ENCODE assay signal across 13 cellular contexts in genomic region chr1:152109231-152109997, GRCh38. TPM values are rescaled to one million over a fixed set of nuclear protein-coding genes. Genes with fewer than 3 reads are reported as not detected.
A peak's percentile ranks its signal among the peaks of the same experiment; 100 is the strongest.
DNase-seq lines count a peak whose midpoint lies in the region; ATAC-seq and TF ChIP-seq lines count a peak whose summit lies in the region.
"Had no signal": no experiment of that assay in that cellular context is flagged by ENCODE, and none has a peak within 500 bp of the region (broad histone marks: within the 10 kb centered on the region; RNA-seq: fewer than 3 reads in every experiment).

No MANE protein-coding gene starts in this region.

- H3K36me3 ChIP-seq in aorta (ENCODE audit: control insufficient read depth in 1 of 2, insufficient read depth in 2 of 2, low read length in 1 of 2) = no peaks in the 10 kb centered on the region

- intact Hi-C loops in MCF 10A (cut with micrococcal nuclease) = no loop called here
- intact Hi-C loops in lower leg skin (cut with DNase I; ENCODE audit: low total_unique reads) = no loop called here
- intact Hi-C loops in aorta (cut with DNase I) = no loop called here

- no TSS peak for BruUV-seq in MCF 10A (replicated peaks; lab: Mats Ljungman, UMichigan)

- H3K4me1 Mint-ChIP-seq in MCF 10A (ENCODE audit: insufficient read depth, unreplicated experiment) = peaks cover 5% of the 10 kb centered on the region

- TF ChIP-seq CTCF in 22Rv1 (IDR thresholded peaks at IDR 0.05) (no peak), MCF 10A (IDR thresholded peaks at IDR 0.05; ENCODE audit: unreplicated experiment) (no peak), lower leg skin (IDR thresholded peaks at IDR 0.05) (no peak)

- H3K27ac ChIP-seq in 22Rv1 (peak overlapping the region; percentile 66; the same call in 1 of the 2 replicates), aorta (ENCODE audit: low read depth in 1 of 2, low read length in 2 of 2) (no peak overlapping the region)

- H3K4me1 ChIP-seq in aorta (ENCODE audit: control insufficient read depth in 1 of 2, insufficient read depth in 2 of 2, low read length in 2 of 2) = no peaks in the 10 kb centered on the region

- peaks cover 8% of the 10 kb centered on the region for H3K9me3 ChIP-seq in aorta (ENCODE audit: control insufficient read depth, low read length)

- no peak overlapping the region for H3K4me3 Mint-ChIP-seq in MCF 10A (ENCODE audit: unreplicated experiment)
- H3K4me3 Mint-ChIP-seq: central memory CD8-positive, alpha-beta T cell; stimulated activated naive CD8-positive, alpha-beta T cell treated with anti-CD3 and anti-CD28 coated beads, Interleukin-15, Interleukin-2, amounts not matched to agents 100 ng/mL and 50 ng/mL, for 24 hours had no signal

- 6 to 11% methylated on average over 31 of the region's 31 CpGs for WGBS in lower leg skin, 2 donors
- WGBS in aorta, 2 donors = 7 to 11% methylated on average over 31 of the region's 31 CpGs

- peaks cover 7% of the 10 kb centered on the region for H3K9me3 Mint-ChIP-seq in MCF 10A (ENCODE audit: unreplicated experiment)
- H3K9me3 Mint-ChIP-seq: central memory CD8-positive, alpha-beta T cell; stimulated activated naive CD8-positive, alpha-beta T cell treated with anti-CD3 and anti-CD28 coated beads, Interleukin-15, Interleukin-2, amounts not matched to agents 100 ng/mL and 50 ng/mL, for 24 hours had no signal

- H3K27me3 ChIP-seq in aorta (ENCODE audit: control insufficient read depth in 1 of 2, insufficient read depth in 2 of 2, low read length in 1 of 2) = peaks cover 0 to 3% of the 10 kb centered on the region in 2 donors

- no peak for ATAC-seq in GM21367 (IDR thresholded peaks at IDR 0.05; ENCODE audit: unreplicated experiment)
- ATAC-seq in HG02884 (IDR thresholded peaks at IDR 0.05; ENCODE audit: unreplicated experiment) = no peak
- ATAC-seq in aorta (ENCODE audit: low FRiP score) = no peak

- no peaks in the 10 kb centered on the region for H3K36me3 Mint-ChIP-seq in MCF 10A (ENCODE audit: insufficient read depth, unreplicated experiment)

- peak; percentile 19 for DNase-seq in MCF 10A (ENCODE audit: unreplicated experiment)
- DNase-seq in lower leg skin (ENCODE audit: low spot score in 2 of 2) = no peak
- no peak for DNase-seq in stimulated activated naive CD4-positive, alpha-beta T cell treated with Interleukin-2 at 50 U/mL for 16 hours (lab: John Stamatoyannopoulos, UW)
- DNase-seq in aorta = no peak
- DNase-seq: DMS79 treated with DMSO at 0.1 percent for 48 hours had no signal

- no peak for TF ChIP-seq POLR2A in lower leg skin (IDR thresholded peaks at IDR 0.05)

- H3K4me3 ChIP-seq in GM08714 (ENCODE audit: low read length) = peak overlapping the region; percentile 21; the same call in 1 of the 2 replicates
- peak overlapping the region; percentile 20 for H3K4me3 ChIP-seq in lower leg skin (ENCODE audit: low read depth, poor library complexity, severe bottlenecking)
- no peak overlapping the region for H3K4me3 ChIP-seq in aorta (ENCODE audit: low read length in 2 of 2)

- POLR2A ChIA-PET in MCF 10A (lab: Yijun Ruan, JAX) = interaction anchor here (0.6 to 4.5 kb wide), 28 partner anchors 12 to 201 kb away, joined by 3 to 45 read pairs (median 4); partner anchors contain the start of genes S100A10, S100A11, TCHHL1 and THEM4

- no peak overlapping the region for H3K27ac Mint-ChIP-seq in MCF 10A (ENCODE audit: low read depth, unreplicated experiment)

- CTCF ChIA-PET in MCF 10A (lab: Yijun Ruan, JAX) = interaction anchor here (0.5 to 5.5 kb wide), 26 partner anchors 8 to 761 kb away, joined by 3 to 78 read pairs (median 4); no protein-coding TSS in a partner anchor

- H3K27me3 Mint-ChIP-seq in MCF 10A (ENCODE audit: insufficient read depth, unreplicated experiment) = no peaks in the 10 kb centered on the region
- H3K27me3 Mint-ChIP-seq: central memory CD8-positive, alpha-beta T cell had no signal

RNA-seq across cellular contexts. Expression of gene TCHH, which starts 5.8 kb away (rescaled TPM):
- 0.12 and 0.22 TPM in 2 replicates for total RNA-seq in MCF 10A (2022)
- total RNA-seq in lower leg skin = 10 to 100 TPM in 1 of 4 donors, 1 to 10 TPM in 1, under 1 TPM in 2; 0.39 to 29.5 (median 1.2) TPM
- total RNA-seq in aorta = under 1 TPM; 0.16 to 0.27 TPM
- polyA plus RNA-seq in aorta = under 1 TPM in 1 of 2 donors, not detected in 1; 0.13 TPM
- total RNA-seq: M059J had no signal

RNA-seq across cellular contexts. Expression of gene TCHHL1, which starts 20.6 kb away (rescaled TPM):
- total RNA-seq in MCF 10A (2022) (not detected in 2 replicates), lower leg skin (1 to 10 TPM in 1 of 4 donors, not detected in 3; 6.6 TPM), aorta (not detected)
- polyA plus RNA-seq in aorta = not detected
- total RNA-seq: M059J, sciatic nerve had no signal

RNA-seq across cellular contexts. Expression of gene RPTN, which starts 49.6 kb away (rescaled TPM):
- total RNA-seq in MCF 10A (2022) = not detected in 2 replicates
- 10 to 100 TPM; 17.3 to 30.4 (median 22.1) TPM for total RNA-seq in lower leg skin
- total RNA-seq in aorta = not detected
- not detected for polyA plus RNA-seq in aorta
- total RNA-seq: M059J, sciatic nerve had no signal

Comparison
In these comparisons a context has a peak if more than half of its experiments do, and no peak if none do; other contexts are left out.
1. H3K4me3 ChIP-seq: peak in GM08714 (single experiment) and lower leg skin (single experiment); none in aorta (0 of 2).
2. RNA of gene RPTN, which starts 49.6 kb away (total RNA-seq): 17.3 to 30.4 TPM in lower leg skin; not detected in MCF 10A and not detected in aorta; every median in the first group is over 10 times any median in the second.